In the genomic region with DNA sequence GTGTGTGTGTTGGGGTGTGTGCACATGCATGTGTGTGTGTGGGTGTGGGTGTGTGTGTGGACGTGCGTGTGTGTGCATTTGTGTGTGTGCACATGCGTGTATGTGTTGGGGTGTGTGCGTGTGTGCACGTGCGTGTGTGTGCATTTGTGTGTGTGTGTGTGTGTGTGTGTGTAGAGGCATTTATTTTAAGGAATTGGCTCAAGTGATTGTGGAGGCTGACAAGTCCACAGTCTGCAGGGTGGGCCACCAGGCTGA, we compare ENCODE assay signal across 2 cellular contexts.
TF ChIP-seq lines count a peak whose summit lies in the region.

No MANE protein-coding gene starts in this region.

TF ChIP-seq in HepG2, 621 proteins besides CTCF, POLR2A, EP300 and RAD21:
- TF ChIP-seq, protein P1, sequence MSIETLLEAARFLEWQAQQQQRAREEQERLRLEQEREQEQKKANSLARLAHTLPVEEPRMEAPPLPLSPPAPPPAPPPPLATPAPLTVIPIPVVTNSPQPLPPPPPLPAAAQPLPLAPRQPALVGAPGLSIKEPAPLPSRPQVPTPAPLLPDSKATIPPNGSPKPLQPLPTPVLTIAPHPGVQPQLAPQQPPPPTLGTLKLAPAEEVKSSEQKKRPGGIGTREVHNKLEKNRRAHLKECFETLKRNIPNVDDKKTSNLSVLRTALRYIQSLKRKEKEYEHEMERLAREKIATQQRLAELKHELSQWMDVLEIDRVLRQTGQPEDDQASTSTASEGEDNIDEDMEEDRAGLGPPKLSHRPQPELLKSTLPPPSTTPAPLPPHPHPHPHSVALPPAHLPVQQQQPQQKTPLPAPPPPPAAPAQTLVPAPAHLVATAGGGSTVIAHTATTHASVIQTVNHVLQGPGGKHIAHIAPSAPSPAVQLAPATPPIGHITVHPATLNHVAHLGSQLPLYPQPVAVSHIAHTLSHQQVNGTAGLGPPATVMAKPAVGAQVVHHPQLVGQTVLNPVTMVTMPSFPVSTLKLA (IDR thresholded peaks at IDR 0.05), result peak; percentile 81
- TF ChIP-seq FOXK2 (IDR thresholded peaks at IDR 0.05), result no peak

TF ChIP-seq in GM12878, 131 proteins besides CTCF, POLR2A, EP300 and RAD21:
- TF ChIP-seq MYC (IDR thresholded peaks at IDR 0.05; ENCODE audit: insufficient read depth, insufficient read length, insufficient replicate concordance, low read length, severe bottlenecking) (no peak), CBX5 (IDR thresholded peaks at IDR 0.05; ENCODE audit: low read depth) (no peak)
- TF ChIP-seq, protein P2, sequence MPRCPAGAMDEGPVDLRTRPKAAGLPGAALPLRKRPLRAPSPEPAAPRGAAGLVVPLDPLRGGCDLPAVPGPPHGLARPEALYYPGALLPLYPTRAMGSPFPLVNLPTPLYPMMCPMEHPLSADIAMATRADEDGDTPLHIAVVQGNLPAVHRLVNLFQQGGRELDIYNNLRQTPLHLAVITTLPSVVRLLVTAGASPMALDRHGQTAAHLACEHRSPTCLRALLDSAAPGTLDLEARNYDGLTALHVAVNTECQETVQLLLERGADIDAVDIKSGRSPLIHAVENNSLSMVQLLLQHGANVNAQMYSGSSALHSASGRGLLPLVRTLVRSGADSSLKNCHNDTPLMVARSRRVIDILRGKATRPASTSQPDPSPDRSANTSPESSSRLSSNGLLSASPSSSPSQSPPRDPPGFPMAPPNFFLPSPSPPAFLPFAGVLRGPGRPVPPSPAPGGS (IDR thresholded peaks at IDR 0.05; ENCODE audit: borderline replicate concordance, insufficient read depth, low read depth, low read length, poor library complexity, severe bottlenecking), result peak; percentile 68
